3 cellular contexts compared by ENCODE assay signal in the genomic region with DNA sequence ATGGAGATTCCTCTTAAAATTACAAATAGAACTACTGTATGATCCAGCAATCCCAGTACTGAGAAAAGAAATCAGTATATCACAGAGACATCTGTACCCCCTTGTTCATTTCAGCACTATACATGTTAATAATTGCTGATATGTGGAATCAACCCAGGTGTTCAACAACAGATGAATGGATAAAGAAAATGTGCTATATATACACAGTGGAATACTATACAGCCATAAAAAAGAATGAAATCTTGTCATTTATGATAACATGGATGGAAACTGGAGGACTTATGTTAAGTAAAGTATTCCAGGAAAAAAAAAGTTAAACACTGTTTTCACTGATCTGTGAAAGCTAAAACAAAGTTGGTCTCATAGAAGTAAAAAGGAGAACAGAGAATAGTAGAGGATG.
A peak's percentile ranks its signal among the peaks of the same experiment; 100 is the strongest.
TF ChIP-seq lines count a peak whose summit lies in the region.

No MANE protein-coding gene starts in this region.

TF ChIP-seq in HEK293, 187 proteins besides CTCF, POLR2A, EP300 and RAD21:
- TF ChIP-seq ZNF768 (tag by site-specific recombination; IDR thresholded peaks at IDR 0.05) (no peak), ZNF146 (tag by site-specific recombination; IDR thresholded peaks at IDR 0.05) (peak; percentile 68), ZNF404 (tag by site-specific recombination; IDR thresholded peaks at IDR 0.05) (no peak), ZNF777 (tag by site-specific recombination; IDR thresholded peaks at IDR 0.05; ENCODE audit: borderline replicate concordance) (no peak)
- TF ChIP-seq, protein P1, sequence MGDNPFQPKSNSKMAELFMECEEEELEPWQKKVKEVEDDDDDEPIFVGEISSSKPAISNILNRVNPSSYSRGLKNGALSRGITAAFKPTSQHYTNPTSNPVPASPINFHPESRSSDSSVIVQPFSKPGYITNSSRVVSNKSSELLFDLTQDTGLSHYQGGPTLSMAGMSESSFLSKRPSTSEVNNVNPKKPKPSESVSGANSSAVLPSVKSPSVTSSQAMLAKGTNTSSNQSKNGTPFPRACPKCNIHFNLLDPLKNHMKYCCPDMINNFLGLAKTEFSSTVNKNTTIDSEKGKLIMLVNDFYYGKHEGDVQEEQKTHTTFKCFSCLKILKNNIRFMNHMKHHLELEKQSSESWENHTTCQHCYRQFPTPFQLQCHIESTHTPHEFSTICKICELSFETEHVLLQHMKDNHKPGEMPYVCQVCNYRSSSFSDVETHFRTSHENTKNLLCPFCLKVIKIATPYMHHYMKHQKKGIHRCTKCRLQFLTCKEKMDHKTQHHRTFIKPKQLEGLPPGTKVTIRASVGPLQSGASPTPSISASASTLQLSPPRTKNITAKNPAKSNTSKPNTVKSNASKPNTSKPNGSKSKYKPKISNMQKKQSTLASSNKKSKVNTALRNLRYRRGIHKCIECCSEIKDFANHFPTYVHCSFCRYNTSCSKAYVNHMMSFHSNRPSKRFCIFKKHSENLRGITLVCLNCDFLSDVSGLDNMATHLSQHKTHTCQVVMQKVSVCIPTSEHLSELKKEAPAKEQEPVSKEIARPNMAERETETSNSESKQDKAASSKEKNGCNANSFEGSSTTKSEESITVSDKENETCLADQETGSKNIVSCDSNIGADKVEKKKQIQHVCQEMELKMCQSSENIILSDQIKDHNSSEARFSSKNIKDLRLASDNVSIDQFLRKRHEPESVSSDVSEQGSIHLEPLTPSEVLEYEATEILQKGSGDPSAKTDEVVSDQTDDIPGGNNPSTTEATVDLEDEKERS (tag by site-specific recombination; IDR thresholded peaks at IDR 0.05), result peak; percentile 44; the same call in 1 of the 2 replicates
- TF ChIP-seq, protein P2, sequence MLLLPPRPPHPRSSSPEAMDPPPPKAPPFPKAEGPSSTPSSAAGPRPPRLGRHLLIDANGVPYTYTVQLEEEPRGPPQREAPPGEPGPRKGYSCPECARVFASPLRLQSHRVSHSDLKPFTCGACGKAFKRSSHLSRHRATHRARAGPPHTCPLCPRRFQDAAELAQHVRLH (tag by site-specific recombination; IDR thresholded peaks at IDR 0.05), result 0 out of 2 replicates have a peak, but pooled peaks have one; percentile 22

TF ChIP-seq in GM12878, 131 proteins besides CTCF, POLR2A, EP300 and RAD21 (continues in another document):
- TF ChIP-seq LARP7 (IDR thresholded peaks at IDR 0.05) (no peak), EED (IDR thresholded peaks at IDR 0.05; ENCODE audit: low read depth) (no peak), POU2F2 (IDR thresholded peaks at IDR 0.05; ENCODE audit: borderline replicate concordance, low read depth, low read length) (no peak), SMC3 (IDR thresholded peaks at IDR 0.05; ENCODE audit: borderline replicate concordance, low read length) (no peak)
- TF ChIP-seq, protein P3, sequence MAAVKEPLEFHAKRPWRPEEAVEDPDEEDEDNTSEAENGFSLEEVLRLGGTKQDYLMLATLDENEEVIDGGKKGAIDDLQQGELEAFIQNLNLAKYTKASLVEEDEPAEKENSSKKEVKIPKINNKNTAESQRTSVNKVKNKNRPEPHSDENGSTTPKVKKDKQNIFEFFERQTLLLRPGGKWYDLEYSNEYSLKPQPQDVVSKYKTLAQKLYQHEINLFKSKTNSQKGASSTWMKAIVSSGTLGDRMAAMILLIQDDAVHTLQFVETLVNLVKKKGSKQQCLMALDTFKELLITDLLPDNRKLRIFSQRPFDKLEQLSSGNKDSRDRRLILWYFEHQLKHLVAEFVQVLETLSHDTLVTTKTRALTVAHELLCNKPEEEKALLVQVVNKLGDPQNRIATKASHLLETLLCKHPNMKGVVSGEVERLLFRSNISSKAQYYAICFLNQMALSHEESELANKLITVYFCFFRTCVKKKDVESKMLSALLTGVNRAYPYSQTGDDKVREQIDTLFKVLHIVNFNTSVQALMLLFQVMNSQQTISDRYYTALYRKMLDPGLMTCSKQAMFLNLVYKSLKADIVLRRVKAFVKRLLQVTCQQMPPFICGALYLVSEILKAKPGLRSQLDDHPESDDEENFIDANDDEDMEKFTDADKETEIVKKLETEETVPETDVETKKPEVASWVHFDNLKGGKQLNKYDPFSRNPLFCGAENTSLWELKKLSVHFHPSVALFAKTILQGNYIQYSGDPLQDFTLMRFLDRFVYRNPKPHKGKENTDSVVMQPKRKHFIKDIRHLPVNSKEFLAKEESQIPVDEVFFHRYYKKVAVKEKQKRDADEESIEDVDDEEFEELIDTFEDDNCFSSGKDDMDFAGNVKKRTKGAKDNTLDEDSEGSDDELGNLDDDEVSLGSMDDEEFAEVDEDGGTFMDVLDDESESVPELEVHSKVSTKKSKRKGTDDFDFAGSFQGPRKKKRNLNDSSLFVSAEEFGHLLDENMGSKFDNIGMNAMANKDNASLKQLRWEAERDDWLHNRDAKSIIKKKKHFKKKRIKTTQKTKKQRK (IDR thresholded peaks at IDR 0.05; ENCODE audit: low read depth, low read length), result no peak
- TF ChIP-seq, protein P4, sequence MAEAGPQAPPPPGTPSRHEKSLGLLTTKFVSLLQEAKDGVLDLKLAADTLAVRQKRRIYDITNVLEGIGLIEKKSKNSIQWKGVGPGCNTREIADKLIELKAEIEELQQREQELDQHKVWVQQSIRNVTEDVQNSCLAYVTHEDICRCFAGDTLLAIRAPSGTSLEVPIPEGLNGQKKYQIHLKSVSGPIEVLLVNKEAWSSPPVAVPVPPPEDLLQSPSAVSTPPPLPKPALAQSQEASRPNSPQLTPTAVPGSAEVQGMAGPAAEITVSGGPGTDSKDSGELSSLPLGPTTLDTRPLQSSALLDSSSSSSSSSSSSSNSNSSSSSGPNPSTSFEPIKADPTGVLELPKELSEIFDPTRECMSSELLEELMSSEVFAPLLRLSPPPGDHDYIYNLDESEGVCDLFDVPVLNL (IDR thresholded peaks at IDR 0.05; ENCODE audit: low read depth, low read length), result no peak
- TF ChIP-seq, protein P5, sequence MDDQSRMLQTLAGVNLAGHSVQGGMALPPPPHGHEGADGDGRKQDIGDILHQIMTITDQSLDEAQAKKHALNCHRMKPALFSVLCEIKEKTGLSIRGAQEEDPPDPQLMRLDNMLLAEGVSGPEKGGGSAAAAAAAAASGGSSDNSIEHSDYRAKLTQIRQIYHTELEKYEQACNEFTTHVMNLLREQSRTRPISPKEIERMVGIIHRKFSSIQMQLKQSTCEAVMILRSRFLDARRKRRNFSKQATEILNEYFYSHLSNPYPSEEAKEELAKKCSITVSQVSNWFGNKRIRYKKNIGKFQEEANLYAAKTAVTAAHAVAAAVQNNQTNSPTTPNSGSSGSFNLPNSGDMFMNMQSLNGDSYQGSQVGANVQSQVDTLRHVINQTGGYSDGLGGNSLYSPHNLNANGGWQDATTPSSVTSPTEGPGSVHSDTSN (IDR thresholded peaks at IDR 0.05; ENCODE audit: insufficient replicate concordance, low read depth, low read length), result no peak
- TF ChIP-seq, protein P6, sequence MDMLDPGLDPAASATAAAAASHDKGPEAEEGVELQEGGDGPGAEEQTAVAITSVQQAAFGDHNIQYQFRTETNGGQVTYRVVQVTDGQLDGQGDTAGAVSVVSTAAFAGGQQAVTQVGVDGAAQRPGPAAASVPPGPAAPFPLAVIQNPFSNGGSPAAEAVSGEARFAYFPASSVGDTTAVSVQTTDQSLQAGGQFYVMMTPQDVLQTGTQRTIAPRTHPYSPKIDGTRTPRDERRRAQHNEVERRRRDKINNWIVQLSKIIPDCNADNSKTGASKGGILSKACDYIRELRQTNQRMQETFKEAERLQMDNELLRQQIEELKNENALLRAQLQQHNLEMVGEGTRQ (IDR thresholded peaks at IDR 0.05; ENCODE audit: borderline replicate concordance, low read depth, low read length), result no peak
- TF ChIP-seq, protein P7, sequence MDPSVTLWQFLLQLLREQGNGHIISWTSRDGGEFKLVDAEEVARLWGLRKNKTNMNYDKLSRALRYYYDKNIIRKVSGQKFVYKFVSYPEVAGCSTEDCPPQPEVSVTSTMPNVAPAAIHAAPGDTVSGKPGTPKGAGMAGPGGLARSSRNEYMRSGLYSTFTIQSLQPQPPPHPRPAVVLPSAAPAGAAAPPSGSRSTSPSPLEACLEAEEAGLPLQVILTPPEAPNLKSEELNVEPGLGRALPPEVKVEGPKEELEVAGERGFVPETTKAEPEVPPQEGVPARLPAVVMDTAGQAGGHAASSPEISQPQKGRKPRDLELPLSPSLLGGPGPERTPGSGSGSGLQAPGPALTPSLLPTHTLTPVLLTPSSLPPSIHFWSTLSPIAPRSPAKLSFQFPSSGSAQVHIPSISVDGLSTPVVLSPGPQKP (IDR thresholded peaks at IDR 0.05; ENCODE audit: low read depth, low read length), result no peak
- TF ChIP-seq, protein P8, sequence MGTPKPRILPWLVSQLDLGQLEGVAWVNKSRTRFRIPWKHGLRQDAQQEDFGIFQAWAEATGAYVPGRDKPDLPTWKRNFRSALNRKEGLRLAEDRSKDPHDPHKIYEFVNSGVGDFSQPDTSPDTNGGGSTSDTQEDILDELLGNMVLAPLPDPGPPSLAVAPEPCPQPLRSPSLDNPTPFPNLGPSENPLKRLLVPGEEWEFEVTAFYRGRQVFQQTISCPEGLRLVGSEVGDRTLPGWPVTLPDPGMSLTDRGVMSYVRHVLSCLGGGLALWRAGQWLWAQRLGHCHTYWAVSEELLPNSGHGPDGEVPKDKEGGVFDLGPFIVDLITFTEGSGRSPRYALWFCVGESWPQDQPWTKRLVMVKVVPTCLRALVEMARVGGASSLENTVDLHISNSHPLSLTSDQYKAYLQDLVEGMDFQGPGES (IDR thresholded peaks at IDR 0.05), result no peak

TF ChIP-seq in H1, 55 proteins besides CTCF, POLR2A, EP300 and RAD21:
- peak; percentile 60; the same call in 1 of the 2 replicates for TF ChIP-seq KDM1A (IDR thresholded peaks at IDR 0.05; ENCODE audit: borderline replicate concordance, low read length)
- TF ChIP-seq GABPA (IDR thresholded peaks at IDR 0.05; ENCODE audit: borderline replicate concordance, insufficient read depth, low read length), result no peak
